13 cellular contexts compared by ENCODE assay signal in the genomic region with DNA sequence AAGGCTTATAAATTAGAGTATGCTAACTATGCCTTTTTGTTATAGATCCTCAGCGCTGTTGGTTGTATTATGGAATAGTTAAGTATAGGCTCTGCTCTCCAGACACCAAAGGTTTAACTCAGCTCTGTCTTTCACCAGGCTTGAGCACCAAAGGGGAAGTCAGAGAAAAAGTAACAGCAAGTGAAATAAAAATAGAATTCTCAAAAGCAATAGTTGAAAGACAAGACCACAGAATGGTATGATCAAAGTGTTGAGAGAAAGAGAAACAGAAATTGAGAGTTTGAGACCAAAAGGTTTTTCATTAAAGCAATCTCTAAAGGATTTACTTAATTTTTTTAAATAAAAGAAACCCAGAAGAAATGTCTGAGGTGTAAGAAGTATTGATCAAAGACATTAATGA.
A peak's percentile ranks its signal among the peaks of the same experiment; 100 is the strongest.
DNase-seq lines count a peak whose midpoint lies in the region; ATAC-seq and TF ChIP-seq lines count a peak whose summit lies in the region.
"Had no signal": no experiment of that assay in that cellular context is flagged by ENCODE, and none has a peak within 500 bp of the region (broad histone marks: within the 10 kb centered on the region; RNA-seq: fewer than 3 reads in every experiment).

No MANE protein-coding gene starts in this region.

- DNase-seq in GM20000 (ENCODE audit: low spot score) = peak; percentile 16
- DNase-seq in caudate nucleus (lab: John Stamatoyannopoulos, UW) = no peak
- DNase-seq in activated gamma-delta T cell treated with Interleukin-2 at 50 U/mL for 16 hours = no peak
- no peak for DNase-seq in activated CD4-positive, alpha-beta T cell treated with anti-CD3 and anti-CD28 coated beads, Interleukin-2, amount 50 U/mL, for 1 hour
- no peak for DNase-seq in NCI-H1930 (lab: John Stamatoyannopoulos, UW)
- DNase-seq: activated CD4-positive, alpha-beta memory T cell treated with anti-CD3 and anti-CD28 coated beads, Interleukin-2, amount 10 ng/mL, durations not matched to agents 7 days and 5 days; activated naive CD4-positive, alpha-beta T cell treated with anti-CD3 and anti-CD28 coated beads, Interleukin-2, amount 50 U/mL, for 16 hours; cerebellar nuclear complex; pancreas; stimulated activated CD4-positive, alpha-beta T cell treated with anti-CD3 and anti-CD28 coated beads, Interleukin-15, amount 100 ng/mL, for 24 hours had no signal

- no peak overlapping the region for H3K27ac ChIP-seq in caudate nucleus (ENCODE audit: low read depth, low read length)
- H3K27ac ChIP-seq: pancreas had no signal

- TF ChIP-seq CTCF in GM20000 (IDR thresholded peaks at IDR 0.05; ENCODE audit: extremely low read depth, missing control alignments) = no peak

- peak; percentile 93 for ATAC-seq in GM18508 (IDR thresholded peaks at IDR 0.05; ENCODE audit: insufficient read depth, unreplicated experiment)
- ATAC-seq in HG02943 (IDR thresholded peaks at IDR 0.05; ENCODE audit: low read depth, unreplicated experiment) = peak; percentile 66
- peak; percentile 100 for ATAC-seq in HG03565 (IDR thresholded peaks at IDR 0.05; ENCODE audit: unreplicated experiment)
- ATAC-seq: pancreas had no signal
